1 cellular context compared by ENCODE assay signal in the genomic region with DNA sequence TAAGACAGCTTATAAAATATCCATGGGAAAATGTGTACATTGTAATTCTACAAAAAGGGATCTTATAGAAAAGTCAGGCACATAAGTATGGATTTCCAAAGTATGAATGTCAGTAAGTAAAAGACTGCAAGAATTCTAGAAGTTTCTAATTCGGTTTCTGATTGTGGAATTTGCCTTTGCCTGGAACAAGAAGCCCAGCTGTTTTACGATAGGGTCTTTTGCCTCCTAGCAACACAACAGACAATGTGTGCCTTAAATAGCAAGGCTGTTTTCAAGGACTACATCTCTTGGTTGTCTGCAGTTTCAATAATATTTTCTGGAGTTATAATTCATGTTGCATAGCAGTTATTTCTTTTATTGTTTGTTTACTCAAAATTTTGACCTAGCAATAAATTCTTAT.
TF ChIP-seq lines count a peak whose summit lies in the region.

No MANE protein-coding gene starts in this region.

TF ChIP-seq in neural cell, 6 proteins besides CTCF, POLR2A, EP300 and RAD21 (continued from another document):
- TF ChIP-seq, protein P1, sequence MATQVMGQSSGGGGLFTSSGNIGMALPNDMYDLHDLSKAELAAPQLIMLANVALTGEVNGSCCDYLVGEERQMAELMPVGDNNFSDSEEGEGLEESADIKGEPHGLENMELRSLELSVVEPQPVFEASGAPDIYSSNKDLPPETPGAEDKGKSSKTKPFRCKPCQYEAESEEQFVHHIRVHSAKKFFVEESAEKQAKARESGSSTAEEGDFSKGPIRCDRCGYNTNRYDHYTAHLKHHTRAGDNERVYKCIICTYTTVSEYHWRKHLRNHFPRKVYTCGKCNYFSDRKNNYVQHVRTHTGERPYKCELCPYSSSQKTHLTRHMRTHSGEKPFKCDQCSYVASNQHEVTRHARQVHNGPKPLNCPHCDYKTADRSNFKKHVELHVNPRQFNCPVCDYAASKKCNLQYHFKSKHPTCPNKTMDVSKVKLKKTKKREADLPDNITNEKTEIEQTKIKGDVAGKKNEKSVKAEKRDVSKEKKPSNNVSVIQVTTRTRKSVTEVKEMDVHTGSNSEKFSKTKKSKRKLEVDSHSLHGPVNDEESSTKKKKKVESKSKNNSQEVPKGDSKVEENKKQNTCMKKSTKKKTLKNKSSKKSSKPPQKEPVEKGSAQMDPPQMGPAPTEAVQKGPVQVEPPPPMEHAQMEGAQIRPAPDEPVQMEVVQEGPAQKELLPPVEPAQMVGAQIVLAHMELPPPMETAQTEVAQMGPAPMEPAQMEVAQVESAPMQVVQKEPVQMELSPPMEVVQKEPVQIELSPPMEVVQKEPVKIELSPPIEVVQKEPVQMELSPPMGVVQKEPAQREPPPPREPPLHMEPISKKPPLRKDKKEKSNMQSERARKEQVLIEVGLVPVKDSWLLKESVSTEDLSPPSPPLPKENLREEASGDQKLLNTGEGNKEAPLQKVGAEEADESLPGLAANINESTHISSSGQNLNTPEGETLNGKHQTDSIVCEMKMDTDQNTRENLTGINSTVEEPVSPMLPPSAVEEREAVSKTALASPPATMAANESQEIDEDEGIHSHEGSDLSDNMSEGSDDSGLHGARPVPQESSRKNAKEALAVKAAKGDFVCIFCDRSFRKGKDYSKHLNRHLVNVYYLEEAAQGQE (IDR thresholded peaks at IDR 0.05; ENCODE audit: borderline replicate concordance): no peak
